Comparison of ENCODE assay signal across 10 cellular contexts in the genomic region with DNA sequence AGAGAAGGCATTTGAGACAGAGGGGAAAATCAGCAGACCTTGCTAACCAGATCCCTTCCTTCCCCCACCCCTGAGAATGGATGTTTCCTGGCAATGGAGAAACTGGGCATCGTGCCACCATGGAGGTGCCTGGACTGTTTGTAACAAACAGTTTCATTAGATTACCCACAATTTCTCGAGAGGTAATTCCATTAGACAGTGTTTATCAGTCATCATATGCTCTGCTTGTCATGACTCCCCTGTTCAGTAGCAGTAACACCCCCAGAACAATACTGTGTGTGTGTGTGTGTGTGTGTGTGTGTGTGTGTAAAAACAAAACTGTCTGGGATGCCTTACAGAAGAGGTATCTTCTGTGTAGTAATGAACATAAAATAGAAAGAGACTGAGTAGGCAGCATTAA.
DNase-seq lines count a peak whose midpoint lies in the region; ATAC-seq and TF ChIP-seq lines count a peak whose summit lies in the region.
"Had no signal": no experiment of that assay in that cellular context is flagged by ENCODE, and none has a peak within 500 bp of the region (broad histone marks: within the 10 kb centered on the region; RNA-seq: fewer than 3 reads in every experiment).

No MANE protein-coding gene starts in this region.

- no peaks in the 10 kb centered on the region for H3K9me2 ChIP-seq in hepatocyte (replicated peaks; ENCODE audit: insufficient read depth)

- TF ChIP-seq POLR2A in adrenal gland (IDR thresholded peaks at IDR 0.05), result no peak

- H3K36me3 Mint-ChIP-seq in activated T-cell treated with anti-CD3 and anti-CD28 coated beads, Interleukin-2, amount 50 U/mL, for 4 hours (ENCODE audit: insufficient read depth), result no peaks in the 10 kb centered on the region
- no peaks in the 10 kb centered on the region for H3K36me3 Mint-ChIP-seq in activated T-helper 1 cell treated with anti-CD3 and anti-CD28 coated beads, Interleukin-12 subunit alpha, Interleukin-12 subunit beta, Interleukin-2, Interleukin-4 antibody, amounts not matched to agents 30 ng/mL and 10 ng/mL and 1 ng/mL, durations not matched to agents 14 hours and 24 hours and 36 hours (ENCODE audit: low read depth)

- H3K27ac ChIP-seq in adrenal gland (no peak overlapping the region), hepatocyte (no peak overlapping the region)

- H3K9me3 Mint-ChIP-seq in activated T-cell treated with anti-CD3 and anti-CD28 coated beads, Interleukin-2, amount 50 U/mL, for 4 hours, result peaks cover 4% of the 10 kb centered on the region
- no peaks in the 10 kb centered on the region for H3K9me3 Mint-ChIP-seq in activated T-helper 1 cell treated with anti-CD3 and anti-CD28 coated beads, Interleukin-12 subunit alpha, Interleukin-12 subunit beta, Interleukin-2, Interleukin-4 antibody, amounts not matched to agents 30 ng/mL and 10 ng/mL and 1 ng/mL, durations not matched to agents 14 hours and 24 hours and 36 hours

- H3K4me1 ChIP-seq in adrenal gland (replicated peaks in 1 of 2), result no peaks in the 10 kb centered on the region
- no peaks in the 10 kb centered on the region for H3K4me1 ChIP-seq in hepatocyte (ENCODE audit: insufficient read depth)

- no peak overlapping the region for H3K27ac Mint-ChIP-seq in activated T-helper 1 cell treated with anti-CD3 and anti-CD28 coated beads, Interleukin-12 subunit alpha, Interleukin-12 subunit beta, Interleukin-2, Interleukin-4 antibody, amounts not matched to agents 30 ng/mL and 10 ng/mL and 1 ng/mL, durations not matched to agents 14 hours and 24 hours and 36 hours

- no peak overlapping the region for H3K4me3 ChIP-seq in adrenal gland
- H3K4me3 ChIP-seq in hepatocyte, result no peak overlapping the region

- intact Hi-C loops in adrenal gland (cut with DNase I), result no loop called here
- intact Hi-C loops in activated T-helper 1 cell treated with anti-CD3 and anti-CD28 coated beads, Interleukin-12 subunit alpha, Interleukin-12 subunit beta, Interleukin-2, Interleukin-4 antibody, amounts not matched to agents 30 ng/mL and 10 ng/mL and 1 ng/mL, durations not matched to agents 14 hours and 24 hours and 36 hours (cut with micrococcal nuclease), result no loop called here

- DNase-seq in Ammon's horn (ENCODE audit: low spot score) (peak; percentile 35), NCI-H1694 treated with DMSO at 0.1 percent for 48 hours (lab: John Stamatoyannopoulos, UW) (peak; percentile 61), adrenal gland (peak in 5 of 7 donors; percentile 5 to 88 (median 37)), hepatocyte (ENCODE audit: low spot score) (peak; percentile 35)
- DNase-seq in activated T-cell treated with anti-CD3 and anti-CD28 coated beads, Interleukin-2, amount 50 U/mL, for 4 hours, result no peak
- DNase-seq in activated T-helper 1 cell treated with anti-CD3 and anti-CD28 coated beads, Interleukin-12 subunit alpha, Interleukin-12 subunit beta, Interleukin-2, Interleukin-4 antibody, amounts not matched to agents 30 ng/mL and 10 ng/mL and 1 ng/mL, durations not matched to agents 14 hours and 24 hours and 36 hours (ENCODE audit: low spot score), result no peak
- DNase-seq in stimulated activated CD8-positive, alpha-beta memory T cell treated with anti-CD3 and anti-CD28 coated beads, Interleukin-4, amount 100 ng/mL, for 48 hours, result no peak
- DNase-seq: activated CD4-positive, alpha-beta T cell treated with anti-CD3 and anti-CD28 coated beads, Interleukin-2, amount 50 U/mL, for 48 hours; activated gamma-delta T cell had no signal

- H3K36me3 ChIP-seq in adrenal gland (replicated peaks in 1 of 2), result no peaks in the 10 kb centered on the region
- H3K36me3 ChIP-seq in hepatocyte (replicated peaks; ENCODE audit: insufficient read depth, low read depth), result no peaks in the 10 kb centered on the region

- no peak overlapping the region for H2AFZ ChIP-seq in hepatocyte

- ATAC-seq in activated T-cell treated with anti-CD3 and anti-CD28 coated beads, Interleukin-2, amount 50 U/mL, for 4 hours, result no peak
- ATAC-seq in GM18517 (IDR thresholded peaks at IDR 0.05; ENCODE audit: unreplicated experiment), result no peak

- H3K27me3 ChIP-seq in adrenal gland (peaks cover 3% of the 10 kb centered on the region), hepatocyte (no peaks in the 10 kb centered on the region)

- 36 to 57% (median 38%) methylated on average over 2 of the region's 2 CpGs for WGBS in adrenal gland, 4 donors
- 39% methylated on average over 2 of the region's 2 CpGs for WGBS in hepatocyte (ENCODE audit: low lambda C conversion rate, missing lambda C conversion rate)

- no peaks in the 10 kb centered on the region for H3K79me2 ChIP-seq in hepatocyte

- no peaks in the 10 kb centered on the region for H3K27me3 Mint-ChIP-seq in activated T-cell treated with anti-CD3 and anti-CD28 coated beads, Interleukin-2, amount 50 U/mL, for 4 hours (ENCODE audit: low read depth)
- no peaks in the 10 kb centered on the region for H3K27me3 Mint-ChIP-seq in activated T-helper 1 cell treated with anti-CD3 and anti-CD28 coated beads, Interleukin-12 subunit alpha, Interleukin-12 subunit beta, Interleukin-2, Interleukin-4 antibody, amounts not matched to agents 30 ng/mL and 10 ng/mL and 1 ng/mL, durations not matched to agents 14 hours and 24 hours and 36 hours (ENCODE audit: insufficient read depth)

- TF ChIP-seq CTCF in adrenal gland (IDR thresholded peaks at IDR 0.05) (no peak), hepatocyte (IDR thresholded peaks at IDR 0.05; ENCODE audit: poor library complexity) (no peak)

- no peaks in the 10 kb centered on the region for H4K20me1 ChIP-seq in hepatocyte (ENCODE audit: insufficient read depth, poor library complexity, severe bottlenecking)

- no peaks in the 10 kb centered on the region for H3K4me1 Mint-ChIP-seq in activated T-cell treated with anti-CD3 and anti-CD28 coated beads, Interleukin-2, amount 50 U/mL, for 4 hours (ENCODE audit: low read depth)
- H3K4me1 Mint-ChIP-seq in activated T-helper 1 cell treated with anti-CD3 and anti-CD28 coated beads, Interleukin-12 subunit alpha, Interleukin-12 subunit beta, Interleukin-2, Interleukin-4 antibody, amounts not matched to agents 30 ng/mL and 10 ng/mL and 1 ng/mL, durations not matched to agents 14 hours and 24 hours and 36 hours (ENCODE audit: low read depth), result no peaks in the 10 kb centered on the region

- no peak overlapping the region for H3K4me3 Mint-ChIP-seq in activated T-cell treated with anti-CD3 and anti-CD28 coated beads, Interleukin-2, amount 50 U/mL, for 4 hours
- no peak overlapping the region for H3K4me3 Mint-ChIP-seq in activated T-helper 1 cell treated with anti-CD3 and anti-CD28 coated beads, Interleukin-12 subunit alpha, Interleukin-12 subunit beta, Interleukin-2, Interleukin-4 antibody, amounts not matched to agents 30 ng/mL and 10 ng/mL and 1 ng/mL, durations not matched to agents 14 hours and 24 hours and 36 hours

- H3K9me3 ChIP-seq in adrenal gland (replicated peaks in 1 of 3) (no peaks in the 10 kb centered on the region), hepatocyte (ENCODE audit: low read depth) (no peaks in the 10 kb centered on the region)

- H3K4me2 ChIP-seq in hepatocyte, result no peak overlapping the region

Comparison
In these comparisons a context has a peak if more than half of its experiments do, and no peak if none do; other contexts are left out.
1. DNase-seq: peak in Ammon's horn (single experiment), NCI-H1694 treated with DMSO at 0.1 percent for 48 hours (single experiment), adrenal gland (5 of 7) and hepatocyte (single experiment); none in activated T-cell treated with anti-CD3 and anti-CD28 coated beads, Interleukin-2, amount 50 U/mL, for 4 hours (single experiment), activated T-helper 1 cell treated with anti-CD3 and anti-CD28 coated beads, Interleukin-12 subunit alpha, Interleukin-12 subunit beta, Interleukin-2, Interleukin-4 antibody, amounts not matched to agents 30 ng/mL and 10 ng/mL and 1 ng/mL, durations not matched to agents 14 hours and 24 hours and 36 hours (single experiment) and stimulated activated CD8-positive, alpha-beta memory T cell treated with anti-CD3 and anti-CD28 coated beads, Interleukin-4, amount 100 ng/mL, for 48 hours (single experiment).